33 cellular contexts compared by ENCODE assay signal in genomic region chr12:69720748-69721147, GRCh38. TPM values are rescaled to one million over a fixed set of nuclear protein-coding genes. Genes with fewer than 3 reads are reported as not detected.
"Had no signal": no experiment of that assay in that cellular context is flagged by ENCODE, and none has a peak within 500 bp of the region (broad histone marks: within the 10 kb centered on the region; RNA-seq: fewer than 3 reads in every experiment).

No MANE protein-coding gene starts in this region.

- H3K4me3 ChIP-seq: K562 had no signal

- H3K9me3 Mint-ChIP-seq: activated CD4-positive, alpha-beta memory T cell treated with anti-CD3 and anti-CD28 coated beads, Interleukin-2, amount 10 ng/mL, durations not matched to agents 7 days and 5 days; activated naive CD4-positive, alpha-beta T cell treated with anti-CD3 and anti-CD28 coated beads, Interleukin-2, amount 10 ng/mL, durations not matched to agents 7 days and 5 days; activated naive CD8-positive, alpha-beta T cell treated with anti-CD3 and anti-CD28 coated beads, Interleukin-2, amount 50 U/mL, for 24 hours had no signal

- H3K27ac ChIP-seq: WERI-Rb-1 had no signal

- H3K4me3 Mint-ChIP-seq: activated CD4-positive, alpha-beta memory T cell treated with anti-CD3 and anti-CD28 coated beads, Interleukin-2, amount 10 ng/mL, durations not matched to agents 7 days and 5 days; activated CD8-positive, alpha-beta memory T cell treated with anti-CD3 and anti-CD28 coated beads, Interleukin-2, amount 10 ng/mL, durations not matched to agents 7 days and 5 days; activated naive CD4-positive, alpha-beta T cell treated with anti-CD3 and anti-CD28 coated beads, Interleukin-2, amount 10 ng/mL, durations not matched to agents 7 days and 5 days; activated naive CD8-positive, alpha-beta T cell; activated naive CD8-positive, alpha-beta T cell treated with anti-CD3 and anti-CD28 coated beads, Interleukin-2, amount 50 U/mL, for 24 hours; brain had no signal

- H3K36me3 Mint-ChIP-seq: activated CD8-positive, alpha-beta memory T cell treated with anti-CD3 and anti-CD28 coated beads, Interleukin-2, amount 10 ng/mL, durations not matched to agents 7 days and 5 days; activated naive CD4-positive, alpha-beta T cell treated with anti-CD3 and anti-CD28 coated beads, Interleukin-2, amount 10 ng/mL, durations not matched to agents 7 days and 5 days; brain had no signal

- ATAC-seq: activated CD8-positive, alpha-beta memory T cell treated with anti-CD3 and anti-CD28 coated beads, Interleukin-2, amount 10 ng/mL, durations not matched to agents 7 days and 5 days; activated naive CD8-positive, alpha-beta T cell treated with anti-CD3 and anti-CD28 coated beads, Interleukin-2, amount 50 U/mL, for 24 hours; K562 had no signal

- DNase-seq: activated CD4-positive, alpha-beta memory T cell treated with anti-CD3 and anti-CD28 coated beads, Interleukin-2, amount 10 ng/mL, durations not matched to agents 7 days and 5 days; activated CD4-positive, alpha-beta T cell treated with anti-CD3 and anti-CD28 coated beads for 1 hour; activated CD4-positive, alpha-beta T cell treated with anti-CD3 and anti-CD28 coated beads for 48 hours; activated CD4-positive, CD25-positive, alpha-beta regulatory T cell; activated CD8-positive, alpha-beta memory T cell treated with anti-CD3 and anti-CD28 coated beads for 24 hours; activated CD8-positive, alpha-beta memory T cell treated with anti-CD3 and anti-CD28 coated beads, Interleukin-2, amount 10 ng/mL, durations not matched to agents 7 days and 5 days; activated CD8-positive, alpha-beta memory T cell treated with anti-CD3 and anti-CD28 coated beads, Interleukin-2, amount 50 U/mL, for 48 hours; activated effector memory CD4-positive, alpha-beta T cell treated with Interleukin-2 at 50 U/mL for 16 hours; activated naive CD4-positive, alpha-beta T cell treated with anti-CD3 and anti-CD28 coated beads, Interleukin-2, amount 10 ng/mL, durations not matched to agents 7 days and 5 days; activated naive CD8-positive, alpha-beta T cell treated with anti-CD3 and anti-CD28 coated beads, Interleukin-2, amount 50 U/mL, for 24 hours; activated T-cell treated with anti-CD3 and anti-CD28 coated beads, Interleukin-2, amount 50 U/mL, for 48 hours; anterior cingulate cortex; NCI-H1092 treated with DMSO at 0.1 percent for 48 hours; NCI-H1417; NCI-H146; NCI-H187; NCI-H2029 treated with DMSO at 0.1 percent for 48 hours; NCI-H2107; NCI-H2171; NCI-H226; NCI-H446 treated with DMSO at 0.1 percent for 48 hours; NCI-H524; OCI-M1; Right ventricle myocardium superior; SW 1271; T-helper 1 cell; T1000; WERI-Rb-1 had no signal

- H3K4me1 Mint-ChIP-seq: activated CD4-positive, alpha-beta memory T cell treated with anti-CD3 and anti-CD28 coated beads, Interleukin-2, amount 10 ng/mL, durations not matched to agents 7 days and 5 days; activated CD8-positive, alpha-beta memory T cell treated with anti-CD3 and anti-CD28 coated beads, Interleukin-2, amount 10 ng/mL, durations not matched to agents 7 days and 5 days; activated naive CD8-positive, alpha-beta T cell treated with anti-CD3 and anti-CD28 coated beads, Interleukin-2, amount 50 U/mL, for 24 hours had no signal

- H3K27ac Mint-ChIP-seq: activated CD4-positive, alpha-beta memory T cell treated with anti-CD3 and anti-CD28 coated beads, Interleukin-2, amount 10 ng/mL, durations not matched to agents 7 days and 5 days; activated CD8-positive, alpha-beta memory T cell treated with anti-CD3 and anti-CD28 coated beads, Interleukin-2, amount 10 ng/mL, durations not matched to agents 7 days and 5 days; activated naive CD4-positive, alpha-beta T cell treated with anti-CD3 and anti-CD28 coated beads, Interleukin-2, amount 10 ng/mL, durations not matched to agents 7 days and 5 days; activated naive CD8-positive, alpha-beta T cell; activated naive CD8-positive, alpha-beta T cell treated with anti-CD3 and anti-CD28 coated beads, Interleukin-2, amount 50 U/mL, for 24 hours; brain had no signal

- H3K36me3 ChIP-seq: WERI-Rb-1 had no signal

- FAIRE-seq: bronchial epithelial cell, K562 had no signal

RNA-seq across cellular contexts. Expression of gene BEST3, which starts 21.6 kb away (rescaled TPM):
- total RNA-seq: activated CD4-positive, alpha-beta memory T cell treated with anti-CD3 and anti-CD28 coated beads, Interleukin-2, amount 10 ng/mL, durations not matched to agents 7 days and 5 days; activated CD8-positive, alpha-beta memory T cell treated with anti-CD3 and anti-CD28 coated beads, Interleukin-2, amount 10 ng/mL, durations not matched to agents 7 days and 5 days; bronchial epithelial cell; K562; T-helper 2 cell treated with Interferon-gamma antibody and Interleukin-4, amounts not matched to agents 100 ng/mL and 5 ng/mL, for 36 hours had no signal
